In genomic region chr17:76726231-76726765, GRCh38 we compare ENCODE assay signal across 8 cellular contexts. TPM values are rescaled to one million over a fixed set of nuclear protein-coding genes. Genes with fewer than 3 reads are reported as not detected.
A peak's percentile ranks its signal among the peaks of the same experiment; 100 is the strongest.
DNase-seq lines count a peak whose midpoint lies in the region; ATAC-seq and TF ChIP-seq lines count a peak whose summit lies in the region.

TSS of gene JMJD6 (minus strand) at chr17:76726606. CDS start at chr17:76726475, 131 bp downstream.

- peaks cover 6% of the 10 kb centered on the region for H3K79me1 ChIP-seq in neuronal stem cell (ENCODE audit: low read depth, low read length)

- no peak for TF ChIP-seq CTCF in gastroesophageal sphincter (IDR thresholded peaks at IDR 0.05)

- peak within 1 kb of the TSS; percentile 98 for H2AFZ ChIP-seq in neuronal stem cell (ENCODE audit: low read length)

- H3K36me3 Mint-ChIP-seq in activated naive CD4-positive, alpha-beta T cell treated with anti-CD3 and anti-CD28 coated beads for 36 hours (ENCODE audit: low read depth): peaks cover 55% of the 10 kb centered on the region

- H4K8ac ChIP-seq in neuronal stem cell (ENCODE audit: low read depth, low read length): peak within 1 kb of the TSS; percentile 65

- peak within 1 kb of the TSS; percentile 90 for H2BK5ac ChIP-seq in neuronal stem cell (ENCODE audit: low read length)

- H3K4me3 Mint-ChIP-seq in activated naive CD4-positive, alpha-beta T cell treated with anti-CD3 and anti-CD28 coated beads for 36 hours: peak within 1 kb of the TSS; percentile 96

- WGBS in gastroesophageal sphincter (ENCODE audit: low coverage in 1 of 2), 2 donors: 1% methylated on average over 22 of the region's 59 CpGs; no CpG with 5 or more reads in 1 of the 2 donors
- no CpG with 5 or more reads among the region's 59 CpGs for WGBS in neuronal stem cell (ENCODE audit: extremely low coverage in 2 of 2, insufficient read length in 2 of 2, insufficient replicate concordance in 1 of 2), 2 donors
- WGBS in thymus: under 1% methylated on average over 59 of the region's 59 CpGs

- peak; percentile 98 for DNase-seq in KBM-7
- peak; percentile 54 for DNase-seq in OCI-M2 (lab: John Stamatoyannopoulos, UW; ENCODE audit: unreplicated experiment)
- peak; percentile 98 for DNase-seq in activated naive CD4-positive, alpha-beta T cell treated with anti-CD3 and anti-CD28 coated beads for 36 hours
- peak; percentile 92 for DNase-seq in neuronal stem cell (ENCODE audit: low spot score)

- peak within 1 kb of the TSS; percentile 98 for H3K23ac ChIP-seq in neuronal stem cell (ENCODE audit: low read depth, low read length, poor library complexity)

- peak within 1 kb of the TSS; percentile 72 for H2BK120ac ChIP-seq in neuronal stem cell (ENCODE audit: low read depth, low read length)

- H3K27me3 Mint-ChIP-seq in activated naive CD4-positive, alpha-beta T cell treated with anti-CD3 and anti-CD28 coated beads for 36 hours (ENCODE audit: low read depth): no peaks in the 10 kb centered on the region

- H2BK15ac ChIP-seq in neuronal stem cell (ENCODE audit: low read length): peak within 1 kb of the TSS; percentile 64

- no peak for TF ChIP-seq EP300 in gastroesophageal sphincter (IDR thresholded peaks at IDR 0.05)

- H3K9ac ChIP-seq in ES-I3 (ENCODE audit: low read depth, low read length): peak within 1 kb of the TSS; percentile 94
- H3K9ac ChIP-seq in neuronal stem cell (ENCODE audit: low read depth, low read length, poor library complexity): peak within 1 kb of the TSS; percentile 95

- peaks cover 11% of the 10 kb centered on the region for H3K36me3 ChIP-seq in ES-I3 (ENCODE audit: insufficient read depth, low read length)
- peaks cover 0 to 51% of the 10 kb centered on the region in 2 donors for H3K36me3 ChIP-seq in gastroesophageal sphincter
- H3K36me3 ChIP-seq in neuronal stem cell (replicated peaks in 1 of 2; ENCODE audit: control insufficient read depth in 2 of 2, insufficient read depth in 2 of 2, low read length in 2 of 2): peaks cover 17 to 56% of the 10 kb centered on the region in 2 donors
- H3K36me3 ChIP-seq in thymus (ENCODE audit: control insufficient read depth, insufficient read depth): peaks cover 34% of the 10 kb centered on the region

- in situ Hi-C loops in KBM-7 (cut with MboI; ENCODE audit: low pct_unique_long_range_greater_than_20kb, low sequenced_read_pairs): no loop called here

- H3K9me3 Mint-ChIP-seq in activated naive CD4-positive, alpha-beta T cell treated with anti-CD3 and anti-CD28 coated beads for 36 hours: no peaks in the 10 kb centered on the region

- H3K4me3 ChIP-seq in gastroesophageal sphincter (peak within 1 kb of the TSS; percentile 77 to 97), neuronal stem cell (ENCODE audit: low read length in 2 of 2) (peak within 1 kb of the TSS; percentile 97 to 100), thymus (ENCODE audit: low read length) (peak within 1 kb of the TSS; percentile 99)

- TF ChIP-seq POLR2A in gastroesophageal sphincter (IDR thresholded peaks at IDR 0.05): peak; percentile 97

- H3K4me2 ChIP-seq in neuronal stem cell (ENCODE audit: insufficient read depth, low read length, poor library complexity, severe bottlenecking): peak within 1 kb of the TSS; percentile 86

- peak within 1 kb of the TSS; percentile 100 for H3K14ac ChIP-seq in neuronal stem cell (ENCODE audit: low read length)

- no peaks in the 10 kb centered on the region for H3K27me3 ChIP-seq in gastroesophageal sphincter
- H3K27me3 ChIP-seq in neuronal stem cell (ENCODE audit: control insufficient read depth in 3 of 3, insufficient read depth in 3 of 3, low read depth in 1 of 3, low read length in 3 of 3): no peaks in the 10 kb centered on the region
- H3K27me3 ChIP-seq in thymus (ENCODE audit: control insufficient read depth, insufficient read depth): no peaks in the 10 kb centered on the region

- H3K27ac Mint-ChIP-seq in activated naive CD4-positive, alpha-beta T cell treated with anti-CD3 and anti-CD28 coated beads for 36 hours: peak within 1 kb of the TSS; percentile 93

- peak within 1 kb of the TSS; percentile 81 for H2AK5ac ChIP-seq in neuronal stem cell (ENCODE audit: low read depth, low read length)

- H3K9me3 ChIP-seq in ES-I3 (ENCODE audit: control insufficient read depth, insufficient read depth, low read length) (no peaks in the 10 kb centered on the region), gastroesophageal sphincter (no peaks in the 10 kb centered on the region), neuronal stem cell (replicated peaks in 1 of 2; ENCODE audit: control insufficient read depth in 2 of 2, insufficient read depth in 1 of 2, low read depth in 1 of 2, low read length in 2 of 2) (no peaks in the 10 kb centered on the region), thymus (ENCODE audit: control insufficient read depth) (no peaks in the 10 kb centered on the region)

- H3K4me1 Mint-ChIP-seq in activated naive CD4-positive, alpha-beta T cell treated with anti-CD3 and anti-CD28 coated beads for 36 hours (ENCODE audit: low read depth): peaks cover 66% of the 10 kb centered on the region

- H3K4me1 ChIP-seq in ES-I3 (ENCODE audit: insufficient read depth, low read length) (peaks cover 6% of the 10 kb centered on the region; the same call in 1 of the 2 replicates), gastroesophageal sphincter (peaks cover 2 to 84% (median 31%) of the 10 kb centered on the region in 3 donors), neuronal stem cell (ENCODE audit: control insufficient read depth in 2 of 2, insufficient read depth in 1 of 2, low read depth in 1 of 2, low read length in 2 of 2) (peaks cover 5 to 11% of the 10 kb centered on the region in 2 donors), thymus (ENCODE audit: control insufficient read depth, insufficient read depth, low read length) (peaks cover 17% of the 10 kb centered on the region)

- no peak within 1 kb of the TSS for H2BK12ac ChIP-seq in neuronal stem cell (ENCODE audit: low read length)

- H4K91ac ChIP-seq in neuronal stem cell (ENCODE audit: low read depth, low read length, poor library complexity): no peak within 1 kb of the TSS

- intact Hi-C loops in activated naive CD4-positive, alpha-beta T cell treated with anti-CD3 and anti-CD28 coated beads for 36 hours (cut with micrococcal nuclease): loop anchor here (1.0 to 5.0 kb wide), 7 partner anchors 11 to 415 kb away; partner anchors contain the start of genes SEC14L1 and SRSF2

- H3K27ac ChIP-seq in gastroesophageal sphincter: peak within 1 kb of the TSS; percentile 96 to 100 (median 100)
- peak within 1 kb of the TSS; percentile 87 for H3K27ac ChIP-seq in neuronal stem cell (replicated peaks; ENCODE audit: low read length)
- peak within 1 kb of the TSS; percentile 100 for H3K27ac ChIP-seq in thymus (ENCODE audit: low read depth)

- no peak within 1 kb of the TSS for H3K4ac ChIP-seq in neuronal stem cell (ENCODE audit: low read length)

- peak; percentile 59 for ATAC-seq in GM21737 (IDR thresholded peaks at IDR 0.05; ENCODE audit: unreplicated experiment)
- ATAC-seq in gastroesophageal sphincter: peak; percentile 98

- CTCF ChIA-PET in activated naive CD4-positive, alpha-beta T cell treated with anti-CD3 and anti-CD28 coated beads for 36 hours (lab: Charles Lee): interaction anchor here (0.9 kb wide), 1 partner anchor 12 kb away, joined by 3 read pairs; no protein-coding TSS in a partner anchor

- peak within 1 kb of the TSS; percentile 99 for H3K18ac ChIP-seq in neuronal stem cell (ENCODE audit: low read length)

RNA-seq across cellular contexts. Expression of gene JMJD6, which starts in this region (rescaled TPM):
- total RNA-seq in activated naive CD4-positive, alpha-beta T cell treated with anti-CD3 and anti-CD28 coated beads for 36 hours: 10 to 100 TPM; 33.0 to 33.6 TPM
- 10 to 100 TPM; 39.0 to 53.8 (median 47.2) TPM for total RNA-seq in gastroesophageal sphincter
- polyA plus RNA-seq in neuronal stem cell (2013, experiment 1 of 2): 9.1 TPM
- polyA plus RNA-seq in neuronal stem cell (2013, experiment 2 of 2): 9.1 TPM
- polyA plus RNA-seq in thymus: 31.9 TPM

Comparison
In these comparisons a context has a peak if more than half of its experiments do, and no peak if none do; other contexts are left out.
1. Peak in every context shown above with its lines: DNase-seq, ATAC-seq, H3K4me3 ChIP-seq and H3K27ac ChIP-seq.